In the genomic region with DNA sequence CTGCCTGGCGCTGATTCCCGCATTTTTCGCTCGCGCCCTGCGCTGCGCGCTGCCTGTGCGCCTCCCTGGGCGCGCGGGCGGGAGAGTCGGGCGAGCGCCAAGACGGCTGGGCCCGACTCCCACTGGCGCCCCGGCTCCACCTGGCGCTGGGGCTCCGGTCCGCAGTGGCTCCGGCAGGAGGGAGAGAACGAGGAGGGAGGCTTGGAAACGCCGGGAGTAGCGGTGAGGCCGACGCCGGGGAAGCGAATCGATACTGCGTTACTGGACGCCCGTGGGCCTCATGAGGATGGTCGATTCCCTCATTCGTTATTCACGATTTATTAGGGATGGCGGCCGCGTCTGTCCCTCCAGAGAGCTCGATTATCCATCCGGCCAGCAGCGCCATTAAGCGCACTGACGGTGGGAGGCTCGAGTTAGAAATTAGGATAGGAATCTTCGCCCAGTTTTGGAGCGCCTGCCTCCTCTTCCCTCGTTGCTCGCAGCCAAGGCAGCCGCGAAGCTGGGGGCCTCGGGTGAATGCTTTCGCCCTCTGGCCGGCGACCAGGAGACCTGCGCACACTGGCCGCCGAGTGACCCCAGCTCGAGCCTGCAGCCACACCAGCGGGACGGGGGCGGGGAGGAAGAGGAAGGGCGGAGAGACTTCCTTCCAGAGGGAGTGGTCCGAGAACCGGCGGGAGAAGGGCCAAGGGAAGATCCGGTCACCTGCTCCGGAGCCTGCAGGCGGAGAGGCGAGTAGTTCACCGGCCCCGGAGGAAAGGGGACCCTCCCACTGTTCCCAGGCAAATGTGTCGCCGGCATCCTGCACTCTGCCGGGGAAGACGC, we compare ENCODE assay signal across 1 cellular context.
TF ChIP-seq lines count a peak whose summit lies in the region.

No MANE protein-coding gene starts in this region.

TF ChIP-seq in K562, 482 proteins besides CTCF, POLR2A, EP300 and RAD21 (continued from another document):
- TF ChIP-seq, protein P1, sequence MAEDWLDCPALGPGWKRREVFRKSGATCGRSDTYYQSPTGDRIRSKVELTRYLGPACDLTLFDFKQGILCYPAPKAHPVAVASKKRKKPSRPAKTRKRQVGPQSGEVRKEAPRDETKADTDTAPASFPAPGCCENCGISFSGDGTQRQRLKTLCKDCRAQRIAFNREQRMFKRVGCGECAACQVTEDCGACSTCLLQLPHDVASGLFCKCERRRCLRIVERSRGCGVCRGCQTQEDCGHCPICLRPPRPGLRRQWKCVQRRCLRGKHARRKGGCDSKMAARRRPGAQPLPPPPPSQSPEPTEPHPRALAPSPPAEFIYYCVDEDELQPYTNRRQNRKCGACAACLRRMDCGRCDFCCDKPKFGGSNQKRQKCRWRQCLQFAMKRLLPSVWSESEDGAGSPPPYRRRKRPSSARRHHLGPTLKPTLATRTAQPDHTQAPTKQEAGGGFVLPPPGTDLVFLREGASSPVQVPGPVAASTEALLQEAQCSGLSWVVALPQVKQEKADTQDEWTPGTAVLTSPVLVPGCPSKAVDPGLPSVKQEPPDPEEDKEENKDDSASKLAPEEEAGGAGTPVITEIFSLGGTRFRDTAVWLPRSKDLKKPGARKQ (CRISPR knock-in tag; IDR thresholded peaks at IDR 0.05): peak; percentile 41; the same call in 1 of the 2 replicates
- TF ChIP-seq NR2C2 (CRISPR knock-in tag; IDR thresholded peaks at IDR 0.05): no peak
- TF ChIP-seq NR2C2 (tag; IDR thresholded peaks at IDR 0.05): peak; percentile 75
- TF ChIP-seq TAF9B (IDR thresholded peaks at IDR 0.05; ENCODE audit: partially characterized antibody): peak; percentile 82
- TF ChIP-seq, protein P2, sequence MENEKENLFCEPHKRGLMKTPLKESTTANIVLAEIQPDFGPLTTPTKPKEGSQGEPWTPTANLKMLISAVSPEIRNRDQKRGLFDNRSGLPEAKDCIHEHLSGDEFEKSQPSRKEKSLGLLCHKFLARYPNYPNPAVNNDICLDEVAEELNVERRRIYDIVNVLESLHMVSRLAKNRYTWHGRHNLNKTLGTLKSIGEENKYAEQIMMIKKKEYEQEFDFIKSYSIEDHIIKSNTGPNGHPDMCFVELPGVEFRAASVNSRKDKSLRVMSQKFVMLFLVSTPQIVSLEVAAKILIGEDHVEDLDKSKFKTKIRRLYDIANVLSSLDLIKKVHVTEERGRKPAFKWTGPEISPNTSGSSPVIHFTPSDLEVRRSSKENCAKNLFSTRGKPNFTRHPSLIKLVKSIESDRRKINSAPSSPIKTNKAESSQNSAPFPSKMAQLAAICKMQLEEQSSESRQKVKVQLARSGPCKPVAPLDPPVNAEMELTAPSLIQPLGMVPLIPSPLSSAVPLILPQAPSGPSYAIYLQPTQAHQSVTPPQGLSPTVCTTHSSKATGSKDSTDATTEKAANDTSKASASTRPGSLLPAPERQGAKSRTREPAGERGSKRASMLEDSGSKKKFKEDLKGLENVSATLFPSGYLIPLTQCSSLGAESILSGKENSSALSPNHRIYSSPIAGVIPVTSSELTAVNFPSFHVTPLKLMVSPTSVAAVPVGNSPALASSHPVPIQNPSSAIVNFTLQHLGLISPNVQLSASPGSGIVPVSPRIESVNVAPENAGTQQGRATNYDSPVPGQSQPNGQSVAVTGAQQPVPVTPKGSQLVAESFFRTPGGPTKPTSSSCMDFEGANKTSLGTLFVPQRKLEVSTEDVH (IDR thresholded peaks at IDR 0.05; ENCODE audit: low read depth, partially characterized antibody): peak; percentile 88
- TF ChIP-seq, protein P3, sequence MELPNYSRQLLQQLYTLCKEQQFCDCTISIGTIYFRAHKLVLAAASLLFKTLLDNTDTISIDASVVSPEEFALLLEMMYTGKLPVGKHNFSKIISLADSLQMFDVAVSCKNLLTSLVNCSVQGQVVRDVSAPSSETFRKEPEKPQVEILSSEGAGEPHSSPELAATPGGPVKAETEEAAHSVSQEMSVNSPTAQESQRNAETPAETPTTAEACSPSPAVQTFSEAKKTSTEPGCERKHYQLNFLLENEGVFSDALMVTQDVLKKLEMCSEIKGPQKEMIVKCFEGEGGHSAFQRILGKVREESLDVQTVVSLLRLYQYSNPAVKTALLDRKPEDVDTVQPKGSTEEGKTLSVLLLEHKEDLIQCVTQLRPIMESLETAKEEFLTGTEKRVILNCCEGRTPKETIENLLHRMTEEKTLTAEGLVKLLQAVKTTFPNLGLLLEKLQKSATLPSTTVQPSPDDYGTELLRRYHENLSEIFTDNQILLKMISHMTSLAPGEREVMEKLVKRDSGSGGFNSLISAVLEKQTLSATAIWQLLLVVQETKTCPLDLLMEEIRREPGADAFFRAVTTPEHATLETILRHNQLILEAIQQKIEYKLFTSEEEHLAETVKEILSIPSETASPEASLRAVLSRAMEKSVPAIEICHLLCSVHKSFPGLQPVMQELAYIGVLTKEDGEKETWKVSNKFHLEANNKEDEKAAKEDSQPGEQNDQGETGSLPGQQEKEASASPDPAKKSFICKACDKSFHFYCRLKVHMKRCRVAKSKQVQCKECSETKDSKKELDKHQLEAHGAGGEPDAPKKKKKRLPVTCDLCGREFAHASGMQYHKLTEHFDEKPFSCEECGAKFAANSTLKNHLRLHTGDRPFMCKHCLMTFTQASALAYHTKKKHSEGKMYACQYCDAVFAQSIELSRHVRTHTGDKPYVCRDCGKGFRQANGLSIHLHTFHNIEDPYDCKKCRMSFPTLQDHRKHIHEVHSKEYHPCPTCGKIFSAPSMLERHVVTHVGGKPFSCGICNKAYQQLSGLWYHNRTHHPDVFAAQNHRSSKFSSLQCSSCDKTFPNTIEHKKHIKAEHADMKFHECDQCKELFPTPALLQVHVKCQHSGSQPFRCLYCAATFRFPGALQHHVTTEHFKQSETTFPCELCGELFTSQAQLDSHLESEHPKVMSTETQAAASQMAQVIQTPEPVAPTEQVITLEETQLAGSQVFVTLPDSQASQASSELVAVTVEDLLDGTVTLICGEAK (IDR thresholded peaks at IDR 0.05): peak; percentile 78
- TF ChIP-seq, protein P3 (CRISPR knock-in tag; IDR thresholded peaks at IDR 0.05): no peak
- TF ChIP-seq, protein P4, sequence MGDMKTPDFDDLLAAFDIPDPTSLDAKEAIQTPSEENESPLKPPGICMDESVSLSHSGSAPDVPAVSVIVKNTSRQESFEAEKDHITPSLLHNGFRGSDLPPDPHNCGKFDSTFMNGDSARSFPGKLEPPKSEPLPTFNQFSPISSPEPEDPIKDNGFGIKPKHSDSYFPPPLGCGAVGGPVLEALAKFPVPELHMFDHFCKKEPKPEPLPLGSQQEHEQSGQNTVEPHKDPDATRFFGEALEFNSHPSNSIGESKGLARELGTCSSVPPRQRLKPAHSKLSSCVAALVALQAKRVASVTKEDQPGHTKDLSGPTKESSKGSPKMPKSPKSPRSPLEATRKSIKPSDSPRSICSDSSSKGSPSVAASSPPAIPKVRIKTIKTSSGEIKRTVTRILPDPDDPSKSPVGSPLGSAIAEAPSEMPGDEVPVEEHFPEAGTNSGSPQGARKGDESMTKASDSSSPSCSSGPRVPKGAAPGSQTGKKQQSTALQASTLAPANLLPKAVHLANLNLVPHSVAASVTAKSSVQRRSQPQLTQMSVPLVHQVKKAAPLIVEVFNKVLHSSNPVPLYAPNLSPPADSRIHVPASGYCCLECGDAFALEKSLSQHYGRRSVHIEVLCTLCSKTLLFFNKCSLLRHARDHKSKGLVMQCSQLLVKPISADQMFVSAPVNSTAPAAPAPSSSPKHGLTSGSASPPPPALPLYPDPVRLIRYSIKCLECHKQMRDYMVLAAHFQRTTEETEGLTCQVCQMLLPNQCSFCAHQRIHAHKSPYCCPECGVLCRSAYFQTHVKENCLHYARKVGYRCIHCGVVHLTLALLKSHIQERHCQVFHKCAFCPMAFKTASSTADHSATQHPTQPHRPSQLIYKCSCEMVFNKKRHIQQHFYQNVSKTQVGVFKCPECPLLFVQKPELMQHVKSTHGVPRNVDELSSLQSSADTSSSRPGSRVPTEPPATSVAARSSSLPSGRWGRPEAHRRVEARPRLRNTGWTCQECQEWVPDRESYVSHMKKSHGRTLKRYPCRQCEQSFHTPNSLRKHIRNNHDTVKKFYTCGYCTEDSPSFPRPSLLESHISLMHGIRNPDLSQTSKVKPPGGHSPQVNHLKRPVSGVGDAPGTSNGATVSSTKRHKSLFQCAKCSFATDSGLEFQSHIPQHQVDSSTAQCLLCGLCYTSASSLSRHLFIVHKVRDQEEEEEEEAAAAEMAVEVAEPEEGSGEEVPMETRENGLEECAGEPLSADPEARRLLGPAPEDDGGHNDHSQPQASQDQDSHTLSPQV (IDR thresholded peaks at IDR 0.05): peak; percentile 73; the same call in 1 of the 2 replicates
- peak; percentile 74; the same call in 1 of the 2 replicates for TF ChIP-seq PHF8 (IDR thresholded peaks at IDR 0.05; ENCODE audit: borderline replicate concordance, low read length)
- no peak for TF ChIP-seq NFXL1 (CRISPR knock-in tag; IDR thresholded peaks at IDR 0.05)
- TF ChIP-seq GABPA (tag; conservative IDR thresholded peaks at IDR 0.05; ENCODE audit: low read depth): peak; percentile 82
- peak; percentile 28 for TF ChIP-seq PHF20 (IDR thresholded peaks at IDR 0.05; ENCODE audit: partially characterized antibody)
- TF ChIP-seq SRF (CRISPR knock-in tag; IDR thresholded peaks at IDR 0.05): peak in 1 of 2 experiments; percentile 77; a peak in 2 of 4 replicates
- TF ChIP-seq SIX5 (IDR thresholded peaks at IDR 0.05; ENCODE audit: borderline replicate concordance in 1 of 2, insufficient read depth in 1 of 2, low read depth in 1 of 2, low read length in 2 of 2): no peak
- TF ChIP-seq MTA1 (IDR thresholded peaks at IDR 0.05; ENCODE audit: borderline replicate concordance): 0 out of 2 replicates have a peak, but pooled peaks have one; percentile 14
- TF ChIP-seq PRMT5 (CRISPR knock-in tag; IDR thresholded peaks at IDR 0.05): no peak
- no peak for TF ChIP-seq HEY1 (CRISPR knock-in tag; IDR thresholded peaks at IDR 0.05; ENCODE audit: borderline replicate concordance)
